In the genomic region with DNA sequence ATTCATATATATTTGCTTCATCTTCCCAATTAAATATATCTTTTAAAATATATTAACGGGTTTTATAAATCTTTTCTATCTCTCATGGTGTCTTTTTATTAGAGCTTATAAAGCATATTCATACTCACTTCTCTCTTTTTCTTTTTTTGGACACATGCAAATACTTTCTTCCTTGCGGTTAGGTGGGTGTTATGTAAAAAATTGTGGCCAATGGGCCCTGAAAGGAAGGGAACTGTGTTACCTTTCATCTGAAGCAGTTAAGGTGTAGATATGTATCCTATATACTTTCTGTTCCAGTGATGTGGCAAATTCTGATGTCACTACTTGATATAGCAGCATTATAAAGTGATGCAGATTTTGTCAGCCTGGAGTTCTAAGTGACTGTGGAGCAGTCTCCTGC, we compare ENCODE assay signal across 22 cellular contexts.
DNase-seq lines count a peak whose midpoint lies in the region; ATAC-seq, FAIRE-seq and TF ChIP-seq lines count a peak whose summit lies in the region.
"Had no signal": no experiment of that assay in that cellular context is flagged by ENCODE, and none has a peak within 500 bp of the region (broad histone marks: within the 10 kb centered on the region; RNA-seq: fewer than 3 reads in every experiment).

No MANE protein-coding gene starts in this region.

- H3K4me3 ChIP-seq in CD4-positive, alpha-beta memory T cell (ENCODE audit: low read length in 2 of 2) = no peak overlapping the region
- H3K4me3 ChIP-seq: gastroesophageal sphincter, Peyer's patch, transverse colon had no signal

- TF ChIP-seq POLR2A in H54 (IDR thresholded peaks at IDR 0.05; ENCODE audit: low read depth, low read length) = no peak

- H3K27me3 ChIP-seq in CD4-positive, alpha-beta memory T cell (ENCODE audit: insufficient read depth, low read length) = no peaks in the 10 kb centered on the region
- H3K27me3 ChIP-seq: gastroesophageal sphincter, Peyer's patch, transverse colon had no signal

- H3K36me3 Mint-ChIP-seq in activated CD4-positive, alpha-beta memory T cell treated with anti-CD3 and anti-CD28 coated beads for 36 hours = no peaks in the 10 kb centered on the region
- no peaks in the 10 kb centered on the region for H3K36me3 Mint-ChIP-seq in CD4-positive, alpha-beta memory T cell

- H3K4me1 ChIP-seq in CD4-positive, alpha-beta memory T cell (ENCODE audit: insufficient read depth, low read length) = no peaks in the 10 kb centered on the region
- H3K4me1 ChIP-seq: gastroesophageal sphincter, Peyer's patch, transverse colon had no signal

- H3K4me1 Mint-ChIP-seq in activated CD4-positive, alpha-beta memory T cell treated with anti-CD3 and anti-CD28 coated beads for 36 hours (ENCODE audit: low read depth) = no peaks in the 10 kb centered on the region
- H3K4me1 Mint-ChIP-seq in CD4-positive, alpha-beta memory T cell = no peaks in the 10 kb centered on the region
- H3K4me1 Mint-ChIP-seq: stimulated activated naive CD8-positive, alpha-beta T cell treated with anti-CD3 and anti-CD28 coated beads, Interleukin-15, amount 100 ng/mL, for 72 hours; T-helper 17 cell had no signal

- intact Hi-C loops in activated CD4-positive, alpha-beta memory T cell treated with anti-CD3 and anti-CD28 coated beads for 36 hours (cut with micrococcal nuclease) = no loop called here
- intact Hi-C loops in CD4-positive, alpha-beta memory T cell (cut with micrococcal nuclease) = no loop called here

- H3K27ac Mint-ChIP-seq in activated CD4-positive, alpha-beta memory T cell treated with anti-CD3 and anti-CD28 coated beads for 36 hours = no peak overlapping the region
- H3K27ac Mint-ChIP-seq in CD4-positive, alpha-beta memory T cell = no peak overlapping the region
- H3K27ac Mint-ChIP-seq: stimulated activated naive CD8-positive, alpha-beta T cell treated with anti-CD3 and anti-CD28 coated beads, Interleukin-15, amount 100 ng/mL, for 72 hours; T-helper 17 cell had no signal

- no peaks in the 10 kb centered on the region for H3K9me3 ChIP-seq in CD4-positive, alpha-beta memory T cell (ENCODE audit: control insufficient read depth in 1 of 2, low read length in 2 of 2)
- H3K9me3 ChIP-seq: Peyer's patch, transverse colon had no signal

- FAIRE-seq in H54 (lab: Jason Lieb, UNC) = no peak
- FAIRE-seq: kidney had no signal

- CTCF ChIA-PET in activated CD4-positive, alpha-beta memory T cell treated with anti-CD3 and anti-CD28 coated beads for 36 hours (lab: Charles Lee) = no interaction called here
- CTCF ChIA-PET in CD4-positive, alpha-beta memory T cell (lab: Charles Lee; ENCODE audit: partially characterized antibody) = no interaction called here

- ATAC-seq in GM18909 (IDR thresholded peaks at IDR 0.05; ENCODE audit: poor library complexity, unreplicated experiment) = peak; percentile 62
- peak; percentile 73 for ATAC-seq in HG02852 (IDR thresholded peaks at IDR 0.05; ENCODE audit: unreplicated experiment)
- peak; percentile 78 for ATAC-seq in HG03442 (IDR thresholded peaks at IDR 0.05; ENCODE audit: unreplicated experiment)
- ATAC-seq in HG03135 (IDR thresholded peaks at IDR 0.05; ENCODE audit: unreplicated experiment) = no peak
- ATAC-seq: gastroesophageal sphincter; stimulated activated naive CD8-positive, alpha-beta T cell treated with anti-CD3 and anti-CD28 coated beads, Interleukin-15, amount 100 ng/mL, for 72 hours; T-helper 17 cell had no signal

- H3K9me3 Mint-ChIP-seq in activated CD4-positive, alpha-beta memory T cell treated with anti-CD3 and anti-CD28 coated beads for 36 hours = no peaks in the 10 kb centered on the region
- H3K9me3 Mint-ChIP-seq in CD4-positive, alpha-beta memory T cell = no peaks in the 10 kb centered on the region
- H3K9me3 Mint-ChIP-seq: stimulated activated naive CD8-positive, alpha-beta T cell treated with anti-CD3 and anti-CD28 coated beads, Interleukin-15, amount 100 ng/mL, for 72 hours had no signal

- DNase-seq in activated CD4-positive, alpha-beta memory T cell treated with anti-CD3 and anti-CD28 coated beads for 36 hours = no peak
- no peak for DNase-seq in CD4-positive, alpha-beta memory T cell
- no peak for DNase-seq in H54 (ENCODE audit: insufficient read length, low spot score)
- DNase-seq: activated CD4-positive, alpha-beta T cell treated with anti-CD3 and anti-CD28 coated beads, Interleukin-2, amount 50 U/mL, for 1 hour; activated CD8-positive, alpha-beta memory T cell treated with anti-CD3 and anti-CD28 coated beads, Interleukin-2, amount 50 U/mL, for 48 hours; effector CD8-positive, alpha-beta T cell; kidney; mammary epithelial cell; NCI-H1048; NCI-H187 treated with DMSO at 0.1 percent for 48 hours; NCI-H226; occipital lobe; Peyer's patch; stimulated activated CD4-positive, alpha-beta T cell treated with anti-CD3 and anti-CD28 coated beads, Interleukin-4, amount 100 ng/mL, for 1 hour; stimulated activated naive CD8-positive, alpha-beta T cell treated with anti-CD3 and anti-CD28 coated beads, Interleukin-15, amount 100 ng/mL, for 72 hours; T-helper 17 cell; transverse colon had no signal

- no peaks in the 10 kb centered on the region for H3K27me3 Mint-ChIP-seq in activated CD4-positive, alpha-beta memory T cell treated with anti-CD3 and anti-CD28 coated beads for 36 hours
- H3K27me3 Mint-ChIP-seq in CD4-positive, alpha-beta memory T cell = no peaks in the 10 kb centered on the region
- H3K27me3 Mint-ChIP-seq: stimulated activated naive CD8-positive, alpha-beta T cell treated with anti-CD3 and anti-CD28 coated beads, Interleukin-15, amount 100 ng/mL, for 72 hours had no signal

- H3K4me3 Mint-ChIP-seq in activated CD4-positive, alpha-beta memory T cell treated with anti-CD3 and anti-CD28 coated beads for 36 hours = no peak overlapping the region
- no peak overlapping the region for H3K4me3 Mint-ChIP-seq in CD4-positive, alpha-beta memory T cell
- H3K4me3 Mint-ChIP-seq: stimulated activated naive CD8-positive, alpha-beta T cell treated with anti-CD3 and anti-CD28 coated beads, Interleukin-15, amount 100 ng/mL, for 72 hours; T-helper 17 cell had no signal

- H3K27ac ChIP-seq in CD4-positive, alpha-beta memory T cell (ENCODE audit: low read depth, low read length) = no peak overlapping the region
- H3K27ac ChIP-seq: gastroesophageal sphincter, Peyer's patch, transverse colon had no signal

- POLR2A ChIA-PET in activated CD4-positive, alpha-beta memory T cell treated with anti-CD3 and anti-CD28 coated beads for 36 hours (lab: Charles Lee) = no interaction called here
- POLR2A ChIA-PET in CD4-positive, alpha-beta memory T cell (lab: Charles Lee; ENCODE audit: partially characterized antibody) = no interaction called here

- no peaks in the 10 kb centered on the region for H3K36me3 ChIP-seq in CD4-positive, alpha-beta memory T cell (ENCODE audit: insufficient read depth, low read length)
- H3K36me3 ChIP-seq: gastroesophageal sphincter, Peyer's patch, transverse colon had no signal
